Comparison of ENCODE assay signal across 17 cellular contexts in genomic region chr3:128413413-128414205, GRCh38. TPM values are rescaled to one million over a fixed set of nuclear protein-coding genes. Genes with fewer than 3 reads are reported as not detected.
DNase-seq lines count a peak whose midpoint lies in the region; ATAC-seq, FAIRE-seq and TF ChIP-seq lines count a peak whose summit lies in the region.
"Had no signal": no experiment of that assay in that cellular context is flagged by ENCODE, and none has a peak within 500 bp of the region (broad histone marks: within the 10 kb centered on the region; RNA-seq: fewer than 3 reads in every experiment).

No MANE protein-coding gene starts in this region.

- POLR2A ChIA-PET in CD8-positive, alpha-beta memory T cell (lab: Charles Lee): no interaction called here
- POLR2A ChIA-PET in K562 (lab: Yijun Ruan, JAX): interaction anchor here (0.7 to 1.0 kb wide), 2 partner anchors 49 to 63 kb away, joined by 3 read pairs; no protein-coding TSS in a partner anchor

- H4K20me1 ChIP-seq in GM23338 (replicated peaks; ENCODE audit: insufficient read depth) (no peaks in the 10 kb centered on the region), K562 (replicated peaks; ENCODE audit: control insufficient read depth, insufficient read depth, low read length) (no peaks in the 10 kb centered on the region), neural progenitor cell (ENCODE audit: low read depth) (no peaks in the 10 kb centered on the region)

- no peak for DNase-seq in CD8-positive, alpha-beta memory T cell
- DNase-seq in GM23338 (ENCODE audit: low spot score): no peak
- peak; percentile 54 to 76 (median 56) for DNase-seq in K562 (ENCODE audit: extremely low read depth in 1 of 4, low spot score in 3 of 4)
- no peak for DNase-seq in neural progenitor cell (ENCODE audit: low spot score)
- no peak for DNase-seq in NCI-H82 (lab: John Stamatoyannopoulos, UW)
- DNase-seq: BE2C, Caco-2, HCEC 1CT had no signal

- H3K9me1 ChIP-seq in K562 (ENCODE audit: control insufficient read depth, insufficient read depth, low read length): no peaks in the 10 kb centered on the region

- TF ChIP-seq RAD21 in K562 (CRISPR knock-in tag; conservative IDR thresholded peaks at IDR 0.05 in 1 of 2, IDR thresholded peaks at IDR 0.05 in 1 of 2): no peak

- FAIRE-seq in K562 (lab: Jason Lieb, UNC): no peak
- FAIRE-seq: A549 had no signal

- intact Hi-C loops in K562 (cut with micrococcal nuclease): no loop called here

- H3K9me2 ChIP-seq in GM23338 (ENCODE audit: insufficient read depth): no peaks in the 10 kb centered on the region

- H3K4me2 ChIP-seq in GM23338 (no peak overlapping the region; the same call in 1 of the 2 replicates), K562 (ENCODE audit: insufficient read depth, low read length) (peak overlapping the region; percentile 85), neural progenitor cell (peak overlapping the region; percentile 48)
- H3K4me2 ChIP-seq: A549 had no signal

- no peaks in the 10 kb centered on the region for H3K4me1 ChIP-seq in CD8-positive, alpha-beta memory T cell (ENCODE audit: insufficient read depth, low read length)
- H3K4me1 ChIP-seq in GM23338 (ENCODE audit: insufficient read depth) (peaks cover 12% of the 10 kb centered on the region), K562 (replicated peaks in 1 of 2; ENCODE audit: control insufficient read depth in 2 of 2, insufficient read depth in 2 of 2, low read length in 2 of 2) (peaks cover 90 to 100% of the 10 kb centered on the region in 2 experiments), neural progenitor cell (peaks cover 18% of the 10 kb centered on the region)

- ATAC-seq in GM23338 (no peak), K562 (no peak), HG02852 (IDR thresholded peaks at IDR 0.05; ENCODE audit: unreplicated experiment) (no peak)
- ATAC-seq: A549; CD8-positive, alpha-beta T cell had no signal

- H3K27ac ChIP-seq in CD8-positive, alpha-beta memory T cell (ENCODE audit: low read depth, low read length): peak overlapping the region; percentile 24
- H3K27ac ChIP-seq in GM23338 (ENCODE audit: low read depth): no peak overlapping the region
- peak overlapping the region; percentile 99 for H3K27ac ChIP-seq in K562 (ENCODE audit: extremely low read depth, low read depth, low read length)
- H3K27ac ChIP-seq in neural progenitor cell: no peak overlapping the region
- H3K27ac ChIP-seq: A549, C4-2B had no signal

- no peak for TF ChIP-seq CTCF in GM23338 (conservative IDR thresholded peaks at IDR 0.05; ENCODE audit: low read depth in 2 of 2)
- TF ChIP-seq CTCF in K562 (IDR thresholded peaks at IDR 0.05 in 2 of 3, conservative IDR thresholded peaks at IDR 0.05 in 1 of 3; ENCODE audit: insufficient read depth in 2 of 3, low read depth in 1 of 3, low read length in 3 of 3): no peak
- no peak for TF ChIP-seq CTCF in neural progenitor cell (IDR thresholded peaks at IDR 0.05)

- H3K4me3 Mint-ChIP-seq in CD8-positive, alpha-beta memory T cell: no peak overlapping the region
- H3K4me3 Mint-ChIP-seq in GM23338 (no peak overlapping the region), neural progenitor cell (no peak overlapping the region)
- H3K4me3 Mint-ChIP-seq: CD8-positive, alpha-beta T cell; IgD-negative memory B cell had no signal

- no peaks in the 10 kb centered on the region for H3K27me3 Mint-ChIP-seq in CD8-positive, alpha-beta memory T cell
- H3K27me3 Mint-ChIP-seq in GM23338 (ENCODE audit: insufficient read depth, low read depth, poor library complexity) (peaks cover 24% of the 10 kb centered on the region), neural progenitor cell (ENCODE audit: insufficient read depth, low read depth) (peaks cover 3% of the 10 kb centered on the region)
- H3K27me3 Mint-ChIP-seq: IgD-negative memory B cell had no signal

- TSS peak; percentile 88 for BruUV-seq in K562 (replicated peaks; lab: Mats Ljungman, UMichigan)

- no peak for TF ChIP-seq EP300 in K562 (IDR thresholded peaks at IDR 0.05; ENCODE audit: low read length)

- no peaks in the 10 kb centered on the region for H3K36me3 ChIP-seq in CD8-positive, alpha-beta memory T cell (ENCODE audit: insufficient read depth, low read length)
- H3K36me3 ChIP-seq in GM23338 (ENCODE audit: insufficient read depth): no peaks in the 10 kb centered on the region
- H3K36me3 ChIP-seq in K562 (ENCODE audit: control insufficient read depth, insufficient read depth, low read length): peaks cover 3% of the 10 kb centered on the region; the same call in 1 of the 3 replicates
- H3K36me3 ChIP-seq in neural progenitor cell: no peaks in the 10 kb centered on the region
- H3K36me3 ChIP-seq: BE2C had no signal

- H3K79me2 ChIP-seq in GM23338 (replicated peaks; ENCODE audit: insufficient read depth) (no peaks in the 10 kb centered on the region), K562 (ENCODE audit: control insufficient read depth, insufficient read depth, low read length) (peaks cover 79% of the 10 kb centered on the region), neural progenitor cell (ENCODE audit: low read depth) (no peaks in the 10 kb centered on the region)

- no peak overlapping the region for H3K4me3 ChIP-seq in CD8-positive, alpha-beta memory T cell (ENCODE audit: low read length)
- H3K4me3 ChIP-seq in GM23338 (no peak overlapping the region), K562 (peak overlapping the region; percentile 24), neural progenitor cell (no peak overlapping the region)
- H3K4me3 ChIP-seq: A549 had no signal

- H3K27me3 ChIP-seq in CD8-positive, alpha-beta memory T cell (ENCODE audit: insufficient read depth, low read length, poor library complexity, severe bottlenecking): no peaks in the 10 kb centered on the region
- no peaks in the 10 kb centered on the region for H3K27me3 ChIP-seq in GM23338 (ENCODE audit: insufficient read depth)
- no peaks in the 10 kb centered on the region for H3K27me3 ChIP-seq in K562 (ENCODE audit: control insufficient read depth in 2 of 2, insufficient read depth in 2 of 2, low read length in 2 of 2)
- no peaks in the 10 kb centered on the region for H3K27me3 ChIP-seq in neural progenitor cell
- H3K27me3 ChIP-seq: BE2C had no signal

- 55% methylated on average over 18 of the region's 24 CpGs for WGBS in K562 (ENCODE audit: insufficient coverage, low coverage, missing lambda C conversion rate)

- no peaks in the 10 kb centered on the region for H3K36me3 Mint-ChIP-seq in CD8-positive, alpha-beta memory T cell
- no peaks in the 10 kb centered on the region; the same call in 2 of the 3 replicates for H3K36me3 Mint-ChIP-seq in GM23338 (ENCODE audit: low read depth)
- H3K36me3 Mint-ChIP-seq in neural progenitor cell: no peaks in the 10 kb centered on the region
- H3K36me3 Mint-ChIP-seq: CD8-positive, alpha-beta T cell had no signal

- no peaks in the 10 kb centered on the region for H3K9me3 ChIP-seq in CD8-positive, alpha-beta memory T cell (ENCODE audit: low read length)
- H3K9me3 ChIP-seq in K562 (replicated peaks; ENCODE audit: control insufficient read depth, insufficient read depth, low read depth, low read length) (no peaks in the 10 kb centered on the region), neural progenitor cell (ENCODE audit: low read depth) (no peaks in the 10 kb centered on the region)
- H3K9me3 ChIP-seq: A549, BE2C, Caco-2 had no signal

- no peaks in the 10 kb centered on the region for H3K9me3 Mint-ChIP-seq in CD8-positive, alpha-beta memory T cell
- no peaks in the 10 kb centered on the region; the same call in 1 of the 3 replicates for H3K9me3 Mint-ChIP-seq in GM23338
- H3K9me3 Mint-ChIP-seq in neural progenitor cell: no peaks in the 10 kb centered on the region
- H3K9me3 Mint-ChIP-seq: CD8-positive, alpha-beta T cell; IgD-negative memory B cell had no signal

- no peak overlapping the region for H3K27ac Mint-ChIP-seq in CD8-positive, alpha-beta memory T cell
- H3K27ac Mint-ChIP-seq in GM23338 (0 out of 2 replicates have a peak overlapping the region, but pooled peaks have one; percentile 31), neural progenitor cell (no peak overlapping the region)
- H3K27ac Mint-ChIP-seq: CD8-positive, alpha-beta T cell; IgD-negative memory B cell had no signal

- H3F3A ChIP-seq in GM23338 (replicated peaks; ENCODE audit: low read depth): no peaks in the 10 kb centered on the region
- H3F3A ChIP-seq in neural progenitor cell (ENCODE audit: low read depth): peaks cover 12% of the 10 kb centered on the region

- H3K4me1 Mint-ChIP-seq in CD8-positive, alpha-beta memory T cell: peaks cover 0 to 2% (median 0%) of the 10 kb centered on the region in 3 donors
- H3K4me1 Mint-ChIP-seq in GM23338: peaks cover 26% of the 10 kb centered on the region
- H3K4me1 Mint-ChIP-seq in neural progenitor cell: peaks cover 21% of the 10 kb centered on the region

- no peak overlapping the region for H2AFZ ChIP-seq in GM23338
- peak overlapping the region; percentile 19; the same call in 1 of the 2 replicates for H2AFZ ChIP-seq in K562 (ENCODE audit: low read depth, low read length)
- peak overlapping the region; percentile 12 for H2AFZ ChIP-seq in neural progenitor cell (replicated peaks)

- peak overlapping the region; percentile 53 to 72 for H3K9ac ChIP-seq in K562 (ENCODE audit: insufficient read depth in 1 of 2, low read depth in 2 of 2, low read length in 2 of 2)
- H3K9ac ChIP-seq in neural progenitor cell: no peak overlapping the region

- CTCF ChIA-PET in CD8-positive, alpha-beta memory T cell (lab: Charles Lee): no interaction called here
- CTCF ChIA-PET in K562 (lab: Yijun Ruan, JAX; ENCODE audit: low intra/inter-chr PET ratio): no interaction called here

- in situ Hi-C loops in K562 (cut with MboI): no loop called here

- TF ChIP-seq POLR2A in K562 (conservative IDR thresholded peaks at IDR 0.05): peak; percentile 48; the same call in 1 of the 2 replicates

RNA-seq across cellular contexts. Expression of gene DNAJB8, which starts 53.1 kb away (rescaled TPM):
- not detected for total RNA-seq in CD8-positive, alpha-beta memory T cell
- polyA plus RNA-seq in CD8-positive, alpha-beta memory T cell: not detected
- total RNA-seq in GM23338 (2014; rRNA removed; shearing (Covaris generic)): not detected in 2 replicates
- not detected in 2 replicates for polyA plus RNA-seq in GM23338 (2016; fragmentation: Nextera tagmentation; extraction: Ambion mirVana)
- total RNA-seq in K562 (2011; cell fraction: chromatin; rRNA removed; ENCODE audit: low replicate concordance): not detected in 2 replicates
- total RNA-seq in K562 (2011; cell fraction: nucleolus; rRNA removed): not detected in 2 replicates
- total RNA-seq in K562 (2011; cell fraction: nucleoplasm; rRNA removed): not detected in 2 replicates
- 0.04 TPM in 1 of 2 replicates, not detected in the other for total RNA-seq in K562 (2014; rRNA removed)
- not detected in 2 replicates for total RNA-seq in K562 (2014; rRNA removed; fragmentation: Illumina TruSeq; extraction: Trizol)
- total RNA-seq in K562 (2015; rRNA removed; fragmentation: Illumina TruSeq; extraction: Trizol): not detected in 2 replicates
- total RNA-seq in K562 (2021): not detected in 2 replicates
- polyA plus RNA-seq in K562 (2011; rRNA removed): not detected in 2 replicates
- not detected in 2 replicates for polyA plus RNA-seq in K562 (2011; cell fraction: cytosol; rRNA removed)
- polyA plus RNA-seq in K562 (2011; cell fraction: nucleus; rRNA removed): not detected in 2 replicates
- not detected in 2 replicates for polyA plus RNA-seq in K562 (2012)
- polyA plus RNA-seq in K562 (2014; fragmentation: Illumina TruSeq; extraction: Trizol): not detected in 2 replicates
- polyA plus RNA-seq in K562 (2014; fragmentation: Nextera tagmentation; extraction: Ambion mirVana): not detected
- not detected in 2 replicates for polyA plus RNA-seq in K562 (2014; rRNA removed)
- polyA minus RNA-seq in K562 (2011; rRNA and poly(A)+ RNA removed): not detected in 2 replicates
- polyA minus RNA-seq in K562 (2011; cell fraction: cytosol; rRNA and poly(A)+ RNA removed): not detected in 2 replicates
- polyA minus RNA-seq in K562 (2011; cell fraction: nucleus; rRNA and poly(A)+ RNA removed): not detected in 2 replicates
- total RNA-seq in neural progenitor cell (ENCODE audit: low replicate concordance): not detected in 2 replicates
- total RNA-seq: Caco-2; CD8-positive, alpha-beta T cell; Daoy; H4; HT-29 had no signal
- polyA plus RNA-seq: A549, AG04450, IgD-negative memory B cell had no signal

Comparison
In these comparisons a context has a peak if more than half of its experiments do, and no peak if none do; other contexts are left out.
1. DNase-seq: peak in K562 (4 of 4); none in CD8-positive, alpha-beta memory T cell (0 of 5), GM23338 (single experiment), neural progenitor cell (single experiment) and NCI-H82 (single experiment).
2. H3K27ac ChIP-seq: peak in CD8-positive, alpha-beta memory T cell (single experiment) and K562 (single experiment); none in GM23338 (single experiment) and neural progenitor cell (single experiment).